Comparison of ENCODE assay signal across 1 cellular context in genomic region chr9:134375011-134375390, GRCh38.
TF ChIP-seq lines count a peak whose summit lies in the region.

No MANE protein-coding gene starts in this region.

TF ChIP-seq in GM23338, 12 proteins besides CTCF, POLR2A, EP300 and RAD21:
- TF ChIP-seq ZNF462 (CRISPR knock-in tag; IDR thresholded peaks at IDR 0.05): no peak
- TF ChIP-seq EZH2 (IDR thresholded peaks at IDR 0.05; ENCODE audit: low read depth, unreplicated experiment): no peak
- no peak for TF ChIP-seq EZH2phosphoT487 (IDR thresholded peaks at IDR 0.05; ENCODE audit: unreplicated experiment)
- TF ChIP-seq NANOG (IDR thresholded peaks at IDR 0.05; ENCODE audit: borderline replicate concordance): no peak
- no peak for TF ChIP-seq ZNF114 (CRISPR knock-in tag; IDR thresholded peaks at IDR 0.05)
- TF ChIP-seq REST (IDR thresholded peaks at IDR 0.05; ENCODE audit: unreplicated experiment): no peak
- TF ChIP-seq POLR2AphosphoS5 (IDR thresholded peaks at IDR 0.05; ENCODE audit: low read depth): no peak
- TF ChIP-seq JUNB (IDR thresholded peaks at IDR 0.05; ENCODE audit: unreplicated experiment): no peak
- no peak for TF ChIP-seq ETS1 (IDR thresholded peaks at IDR 0.05)
- TF ChIP-seq STAT1 (IDR thresholded peaks at IDR 0.05; ENCODE audit: unreplicated experiment): no peak
- no peak for TF ChIP-seq CREB1 (CRISPR knock-in tag; IDR thresholded peaks at IDR 0.05; ENCODE audit: low read depth)
